Comparison of ENCODE assay signal across 8 cellular contexts in the genomic region with DNA sequence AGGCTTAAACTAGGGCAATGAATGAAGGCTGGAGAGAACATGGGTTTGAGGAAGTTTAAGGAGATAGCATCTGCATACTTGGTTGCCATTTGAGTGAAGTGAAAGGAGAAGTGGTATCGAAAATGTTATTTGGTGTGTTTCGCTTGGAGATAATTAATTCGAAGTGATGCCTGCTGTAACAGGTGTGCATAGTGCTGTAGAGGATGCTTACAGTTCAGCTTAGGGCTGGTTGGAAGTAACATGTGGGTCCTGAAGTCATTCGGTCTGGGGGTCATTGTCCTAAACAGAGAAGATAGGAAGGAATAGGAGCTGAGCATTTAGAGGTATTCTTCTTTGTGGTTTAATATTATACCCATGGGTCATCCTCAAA. TPM values are rescaled to one million over a fixed set of nuclear protein-coding genes. Genes with fewer than 3 reads are reported as not detected.
DNase-seq lines count a peak whose midpoint lies in the region; ATAC-seq, FAIRE-seq and TF ChIP-seq lines count a peak whose summit lies in the region.

No MANE protein-coding gene starts in this region.

- H3K9ac ChIP-seq in KMS-11 (peak overlapping the region; percentile 59; the same call in 1 of the 2 replicates), astrocyte (ENCODE audit: low read length) (peak overlapping the region; percentile 78)

- H3K4me1 ChIP-seq in KMS-11 (ENCODE audit: low read depth, poor library complexity, severe bottlenecking) = peaks cover 35% of the 10 kb centered on the region
- peaks cover 16% of the 10 kb centered on the region for H3K4me1 ChIP-seq in astrocyte (ENCODE audit: insufficient read depth, low read length)
- peaks cover 0 to 4% of the 10 kb centered on the region in 2 donors for H3K4me1 ChIP-seq in lung (ENCODE audit: control insufficient read depth in 2 of 2, insufficient read depth in 2 of 2, low read length in 2 of 2)

- H2AFZ ChIP-seq in KMS-11 (ENCODE audit: low read depth) (peak overlapping the region; percentile 82), astrocyte (ENCODE audit: low read depth, low read length) (no peak overlapping the region)

- no peak overlapping the region for H3K4me3 Mint-ChIP-seq in astrocyte (ENCODE audit: unreplicated experiment)

- H3K27me3 ChIP-seq in KMS-11 (ENCODE audit: insufficient read depth, low read depth) = no peaks in the 10 kb centered on the region
- H3K27me3 ChIP-seq in astrocyte (ENCODE audit: insufficient read depth, low read length) = no peaks in the 10 kb centered on the region
- H3K27me3 ChIP-seq in lung (ENCODE audit: control insufficient read depth, insufficient read depth) = no peaks in the 10 kb centered on the region

- H3K9me3 Mint-ChIP-seq in astrocyte (ENCODE audit: unreplicated experiment) = no peaks in the 10 kb centered on the region

- WGBS in lung, 2 donors = 7 to 10% methylated on average over 4 of the region's 4 CpGs

- TF ChIP-seq CTCF in GM12864 (IDR thresholded peaks at IDR 0.05; ENCODE audit: low read depth, low read length, missing control alignments) = no peak
- no peak for TF ChIP-seq CTCF in KMS-11 (conservative IDR thresholded peaks at IDR 0.05; ENCODE audit: low read depth, low read length)
- no peak for TF ChIP-seq CTCF in astrocyte (IDR thresholded peaks at IDR 0.05; ENCODE audit: insufficient read depth, low read depth, low read length)
- TF ChIP-seq CTCF in lung (IDR thresholded peaks at IDR 0.05; ENCODE audit: control extremely low read depth, extremely low read depth) = no peak

- FAIRE-seq in astrocyte (lab: Jason Lieb, UNC) = no peak

- no peaks in the 10 kb centered on the region for H3K27me3 Mint-ChIP-seq in astrocyte (ENCODE audit: low read depth, unreplicated experiment)

- H3K4me3 ChIP-seq in GM12864 (ENCODE audit: low read depth, low read length) = peak overlapping the region; percentile 72; the same call in 1 of the 2 replicates
- peak overlapping the region; percentile 99 for H3K4me3 ChIP-seq in KMS-11 (IDR thresholded peaks at IDR 0.05; ENCODE audit: insufficient read depth, low read depth, low read length)
- H3K4me3 ChIP-seq in astrocyte (ENCODE audit: insufficient read depth, low read depth, low read length) = peak overlapping the region; percentile 60
- no peak overlapping the region for H3K4me3 ChIP-seq in lung

- H3K4me2 ChIP-seq in KMS-11 (peak overlapping the region; percentile 61), astrocyte (ENCODE audit: low read length) (peak overlapping the region; percentile 93)

- no peaks in the 10 kb centered on the region for H3K9me3 ChIP-seq in astrocyte (ENCODE audit: insufficient read depth, low read depth, low read length)
- no peaks in the 10 kb centered on the region for H3K9me3 ChIP-seq in lung (ENCODE audit: control insufficient read depth in 2 of 2, insufficient read depth in 1 of 2, low read length in 1 of 2)

- peak; percentile 66 for ATAC-seq in GM21576 (IDR thresholded peaks at IDR 0.05; ENCODE audit: unreplicated experiment)
- ATAC-seq in lung (ENCODE audit: insufficient read depth, low FRiP score) = peak; percentile 8

- H4K20me1 ChIP-seq in KMS-11 (ENCODE audit: insufficient read depth) (no peaks in the 10 kb centered on the region), astrocyte (ENCODE audit: insufficient read depth, low read length) (no peaks in the 10 kb centered on the region)

- DNase-seq in GM12864 (ENCODE audit: low read depth) (peak; percentile 70), astrocyte (ENCODE audit: low read depth) (no peak), lung (ENCODE audit: low spot score) (no peak), kidney tubule cell (ENCODE audit: low spot score) (no peak), NCI-H226 (no peak)
- no peak for DNase-seq in activated naive CD4-positive, alpha-beta T cell treated with Interleukin-2 at 50 U/mL for 16 hours

- peaks cover 24% of the 10 kb centered on the region for H3K36me3 Mint-ChIP-seq in astrocyte (ENCODE audit: low read depth, unreplicated experiment)

- H3K36me3 ChIP-seq in KMS-11 (ENCODE audit: insufficient read depth) (peaks cover 8% of the 10 kb centered on the region; the same call in 1 of the 2 replicates), astrocyte (ENCODE audit: insufficient read depth, low read length) (peaks cover 35% of the 10 kb centered on the region), lung (ENCODE audit: control insufficient read depth in 2 of 2, insufficient read depth in 2 of 2, low read length in 2 of 2) (peaks cover 29 to 41% of the 10 kb centered on the region in 2 donors)

- H3K79me2 ChIP-seq in KMS-11 (ENCODE audit: insufficient read depth, low read depth) (no peaks in the 10 kb centered on the region), astrocyte (ENCODE audit: insufficient read depth, low read length) (no peaks in the 10 kb centered on the region)

- H3K27ac ChIP-seq in KMS-11 = peak overlapping the region; percentile 11; the same call in 1 of the 2 replicates
- H3K27ac ChIP-seq in astrocyte (ENCODE audit: low read depth, low read length) = no peak overlapping the region
- H3K27ac ChIP-seq in lung (ENCODE audit: low read depth in 1 of 2, low read length in 1 of 2) = no peak overlapping the region

- peaks cover 16% of the 10 kb centered on the region for H3K4me1 Mint-ChIP-seq in astrocyte (ENCODE audit: low read depth, unreplicated experiment)

- H3K27ac Mint-ChIP-seq in astrocyte (ENCODE audit: unreplicated experiment) = no peak overlapping the region

RNA-seq across cellular contexts. Expression of a gene that starts 0.3 kb away (rescaled TPM):
- total RNA-seq in astrocyte = 2.6 and 3.3 TPM in 2 replicates
- 1 to 10 TPM; 3.9 to 6.2 TPM for total RNA-seq in lung
- 1 to 10 TPM; 1.6 to 3.1 TPM for polyA plus RNA-seq in lung

RNA-seq across cellular contexts. Expression of a gene that starts 13.8 kb away (rescaled TPM):
- total RNA-seq in astrocyte (42.6 and 49.9 TPM in 2 replicates), lung (10 to 100 TPM; 23.5 to 54.9 TPM)
- polyA plus RNA-seq in lung = 10 to 100 TPM; 26.4 to 32.1 TPM

RNA-seq across cellular contexts. Expression of a gene that starts 21.1 kb away (rescaled TPM):
- total RNA-seq in astrocyte = 39.0 and 43.3 TPM in 2 replicates
- total RNA-seq in lung = 10 to 100 TPM; 25.0 to 26.3 TPM
- 10 to 100 TPM; 14.1 to 17.2 TPM for polyA plus RNA-seq in lung

RNA-seq across cellular contexts. Expression of a gene that starts 21.2 kb away (rescaled TPM):
- total RNA-seq in astrocyte = 15.2 and 15.3 TPM in 2 replicates
- 10 to 100 TPM; 14.7 to 21.6 TPM for total RNA-seq in lung
- 1 to 10 TPM; 4.4 to 8.3 TPM for polyA plus RNA-seq in lung

RNA-seq across cellular contexts. Expression of a gene that starts 40.5 kb away (rescaled TPM):
- total RNA-seq in astrocyte (0.07 and 0.16 TPM in 2 replicates), lung (1 to 10 TPM; 3.4 to 3.7 TPM)
- 1 to 10 TPM; 2.0 to 2.1 TPM for polyA plus RNA-seq in lung
